ENCODE assay signal across 16 cellular contexts in genomic region chr1:43866201-43866600, GRCh38.
A peak's percentile ranks its signal among the peaks of the same experiment; 100 is the strongest.
DNase-seq lines count a peak whose midpoint lies in the region; ATAC-seq, FAIRE-seq and TF ChIP-seq lines count a peak whose summit lies in the region.
"Had no signal": no experiment of that assay in that cellular context is flagged by ENCODE, and none has a peak within 500 bp of the region (broad histone marks: within the 10 kb centered on the region; RNA-seq: fewer than 3 reads in every experiment).

No MANE protein-coding gene starts in this region.

- WGBS in psoas muscle, 3 donors, result 37 to 62% (median 49%) methylated on average over 2 of the region's 2 CpGs

- no peaks in the 10 kb centered on the region for H3K27me3 ChIP-seq in MM.1S (replicated peaks; ENCODE audit: insufficient read depth, low read length)
- H3K27me3 ChIP-seq in psoas muscle (ENCODE audit: insufficient read depth in 3 of 3, low read length in 2 of 3), result no peaks in the 10 kb centered on the region

- H3K4me3 ChIP-seq in MM.1S (ENCODE audit: low read length), result peak overlapping the region; percentile 46
- H3K4me3 ChIP-seq in psoas muscle, result no peak overlapping the region

- no peaks in the 10 kb centered on the region for H3K79me2 ChIP-seq in MM.1S (ENCODE audit: low read length)

- no peaks in the 10 kb centered on the region for H3K9me2 ChIP-seq in MM.1S (replicated peaks; ENCODE audit: insufficient read depth, low read length)

- intact Hi-C loops in psoas muscle (cut with DNase I), result loop anchor here in 1 of 2 donors (10.0 kb wide), 1 partner anchor 101 kb away; no protein-coding TSS in a partner anchor
- intact Hi-C loops in left colon (cut with DNase I, micrococcal nuclease), result no loop called here

- peak overlapping the region; percentile 77 for H2AFZ ChIP-seq in MM.1S (ENCODE audit: low read length)

- no peak for ATAC-seq in activated naive CD8-positive, alpha-beta T cell treated with anti-CD3 and anti-CD28 coated beads, Interleukin-2, amount 50 U/mL, for 24 hours
- no peak for ATAC-seq in activated T-helper 17 cell treated with anti-CD3 and anti-CD28 coated beads, Interleukin-2, amount 50 U/mL, for 72 hours (replicated peaks)
- ATAC-seq in psoas muscle (no peak), left colon (no peak)
- ATAC-seq: HCT116 had no signal

- no peak for TF ChIP-seq CTCF in MM.1S (IDR thresholded peaks at IDR 0.05; ENCODE audit: low read length)
- TF ChIP-seq CTCF in psoas muscle (IDR thresholded peaks at IDR 0.05), result no peak

- H3K9me3 ChIP-seq in MM.1S (replicated peaks; ENCODE audit: insufficient read depth, low read length) (no peaks in the 10 kb centered on the region), psoas muscle (no peaks in the 10 kb centered on the region)

- no peaks in the 10 kb centered on the region for H3K27me3 Mint-ChIP-seq in activated naive CD8-positive, alpha-beta T cell treated with anti-CD3 and anti-CD28 coated beads, Interleukin-2, amount 50 U/mL, for 24 hours
- no peaks in the 10 kb centered on the region for H3K27me3 Mint-ChIP-seq in activated naive CD8-positive, alpha-beta T cell treated with anti-CD3 and anti-CD28 coated beads for 36 hours
- no peaks in the 10 kb centered on the region for H3K27me3 Mint-ChIP-seq in activated T-helper 17 cell treated with anti-CD3 and anti-CD28 coated beads, Interleukin-2, amount 50 U/mL, for 72 hours
- H3K27me3 Mint-ChIP-seq: CD4-positive, alpha-beta T cell had no signal

- H3K4me2 ChIP-seq in MM.1S (ENCODE audit: low read depth, low read length), result peak overlapping the region; percentile 74

- no peak for FAIRE-seq in HTR-8/SVneo (lab: Jason Lieb, UNC)

- peaks cover 31% of the 10 kb centered on the region for H3K4me1 Mint-ChIP-seq in activated naive CD8-positive, alpha-beta T cell treated with anti-CD3 and anti-CD28 coated beads, Interleukin-2, amount 50 U/mL, for 24 hours
- H3K4me1 Mint-ChIP-seq in activated naive CD8-positive, alpha-beta T cell treated with anti-CD3 and anti-CD28 coated beads for 36 hours, result peaks cover 16% of the 10 kb centered on the region
- H3K4me1 Mint-ChIP-seq in activated T-helper 17 cell treated with anti-CD3 and anti-CD28 coated beads, Interleukin-2, amount 50 U/mL, for 72 hours, result peaks cover 14% of the 10 kb centered on the region

- DNase-seq in activated naive CD8-positive, alpha-beta T cell treated with anti-CD3 and anti-CD28 coated beads, Interleukin-2, amount 50 U/mL, for 24 hours, result no peak
- no peak for DNase-seq in activated naive CD8-positive, alpha-beta T cell treated with anti-CD3 and anti-CD28 coated beads for 36 hours
- DNase-seq in MM.1S, result peak; percentile 53
- DNase-seq in psoas muscle, result no peak
- DNase-seq in HTR-8/SVneo (ENCODE audit: insufficient read length, low spot score), result no peak
- no peak for DNase-seq in left colon
- DNase-seq: ACHN; CD4-positive, alpha-beta T cell; MV-4-11; NCI-H1417; NCI-H1930; NCI-H526 treated with DMSO at 0.1 percent for 48 hours; SHP77 treated with DMSO at 0.1 percent for 48 hours had no signal

- H3K36me3 ChIP-seq in MM.1S (replicated peaks; ENCODE audit: insufficient read depth, low read length) (no peaks in the 10 kb centered on the region), psoas muscle (ENCODE audit: insufficient read depth in 1 of 2, low read depth in 1 of 2) (no peaks in the 10 kb centered on the region)

- peaks cover 9% of the 10 kb centered on the region for H3F3A ChIP-seq in MM.1S (ENCODE audit: insufficient read depth, low read length)

- peak overlapping the region; percentile 32 for H3K27ac Mint-ChIP-seq in activated naive CD8-positive, alpha-beta T cell treated with anti-CD3 and anti-CD28 coated beads, Interleukin-2, amount 50 U/mL, for 24 hours
- no peak overlapping the region for H3K27ac Mint-ChIP-seq in activated naive CD8-positive, alpha-beta T cell treated with anti-CD3 and anti-CD28 coated beads for 36 hours
- peak overlapping the region; percentile 40 for H3K27ac Mint-ChIP-seq in activated T-helper 17 cell treated with anti-CD3 and anti-CD28 coated beads, Interleukin-2, amount 50 U/mL, for 72 hours
- H3K27ac Mint-ChIP-seq: CD4-positive, alpha-beta T cell had no signal

- peak overlapping the region; percentile 79 for H3K27ac ChIP-seq in MM.1S (ENCODE audit: low read length)
- H3K27ac ChIP-seq in psoas muscle, result peak overlapping the region; percentile 9
- H3K27ac ChIP-seq: HL-60 had no signal

- H3K4me3 Mint-ChIP-seq in activated naive CD8-positive, alpha-beta T cell treated with anti-CD3 and anti-CD28 coated beads, Interleukin-2, amount 50 U/mL, for 24 hours, result no peak overlapping the region
- H3K4me3 Mint-ChIP-seq in activated naive CD8-positive, alpha-beta T cell treated with anti-CD3 and anti-CD28 coated beads for 36 hours, result no peak overlapping the region
- H3K4me3 Mint-ChIP-seq in activated T-helper 17 cell treated with anti-CD3 and anti-CD28 coated beads, Interleukin-2, amount 50 U/mL, for 72 hours, result peak overlapping the region; percentile 6
- H3K4me3 Mint-ChIP-seq: CD4-positive, alpha-beta T cell had no signal

- H3K4me1 ChIP-seq in MM.1S (ENCODE audit: low read length) (peaks cover 18% of the 10 kb centered on the region), psoas muscle (peaks cover 90% of the 10 kb centered on the region)

- no peaks in the 10 kb centered on the region for H4K20me1 ChIP-seq in MM.1S (ENCODE audit: insufficient read depth, low read length)

- H3K9ac ChIP-seq in MM.1S (ENCODE audit: low read length), result peak overlapping the region; percentile 53

- no peaks in the 10 kb centered on the region for H3K9me3 Mint-ChIP-seq in activated naive CD8-positive, alpha-beta T cell treated with anti-CD3 and anti-CD28 coated beads, Interleukin-2, amount 50 U/mL, for 24 hours
- H3K9me3 Mint-ChIP-seq in activated naive CD8-positive, alpha-beta T cell treated with anti-CD3 and anti-CD28 coated beads for 36 hours, result no peaks in the 10 kb centered on the region
- no peaks in the 10 kb centered on the region for H3K9me3 Mint-ChIP-seq in activated T-helper 17 cell treated with anti-CD3 and anti-CD28 coated beads, Interleukin-2, amount 50 U/mL, for 72 hours
- H3K9me3 Mint-ChIP-seq: CD4-positive, alpha-beta T cell had no signal

- no peaks in the 10 kb centered on the region for H3K36me3 Mint-ChIP-seq in activated naive CD8-positive, alpha-beta T cell treated with anti-CD3 and anti-CD28 coated beads, Interleukin-2, amount 50 U/mL, for 24 hours (ENCODE audit: low read depth)
- H3K36me3 Mint-ChIP-seq in activated naive CD8-positive, alpha-beta T cell treated with anti-CD3 and anti-CD28 coated beads for 36 hours, result no peaks in the 10 kb centered on the region
- peaks cover 5% of the 10 kb centered on the region for H3K36me3 Mint-ChIP-seq in activated T-helper 17 cell treated with anti-CD3 and anti-CD28 coated beads, Interleukin-2, amount 50 U/mL, for 72 hours (ENCODE audit: low read depth)
